In genomic region chr17:76973040-76973439, GRCh38 we compare ENCODE assay signal across 25 cellular contexts.
"Had no signal": no experiment of that assay in that cellular context is flagged by ENCODE, and none has a peak within 500 bp of the region (broad histone marks: within the 10 kb centered on the region; RNA-seq: fewer than 3 reads in every experiment).

No MANE protein-coding gene starts in this region.

- ATAC-seq: K562, Panc1, PC-3, Right ventricle myocardium inferior, SK-N-SH treated with all-trans-retinoic acid at 6 μM for 48 hours, T-helper 17 cell had no signal

- H3K4me2 ChIP-seq: KMS-11 had no signal

- H3K36me3 ChIP-seq: SJCRH30 had no signal

- H3K4me3 ChIP-seq: K562, SJCRH30 had no signal

- H3K27ac ChIP-seq: KMS-11, SJCRH30 had no signal

- H3K9ac ChIP-seq: KMS-11 had no signal

- DNase-seq: Kasumi-1, MM.1S, MV-4-11, NCI-H1048, NCI-H1105, NCI-H146, NCI-H1694 treated with DMSO at 0.1 percent for 48 hours, NCI-H2029 treated with DMSO at 0.1 percent for 48 hours, NCI-H2171, NCI-H226, NCI-H446, NCI-H510A, NCI-H524 treated with DMSO at 0.1 percent for 48 hours, NCI-H69, NCI-H774, PC-3, SHP77 treated with DMSO at 0.1 percent for 48 hours, SJCRH30, T-helper 1 cell, T-helper 17 cell had no signal
